In genomic region chr11:23502821-23503220, GRCh38 we compare ENCODE assay signal across 22 cellular contexts.
DNase-seq lines count a peak whose midpoint lies in the region; ATAC-seq and TF ChIP-seq lines count a peak whose summit lies in the region.
"Had no signal": no experiment of that assay in that cellular context is flagged by ENCODE, and none has a peak within 500 bp of the region (broad histone marks: within the 10 kb centered on the region; RNA-seq: fewer than 3 reads in every experiment).

No MANE protein-coding gene starts in this region.

- DNase-seq in HS-27A (ENCODE audit: low read depth) (peak; percentile 29), amniotic epithelial cell (ENCODE audit: low read depth) (peak; percentile 2), choroid plexus epithelial cell (ENCODE audit: low read depth) (peak; percentile 30), smooth muscle cell of the brain vasculature (ENCODE audit: low read depth, low spot score) (peak; percentile 1), NCI-H1048 (lab: John Stamatoyannopoulos, UW) (no peak)
- DNase-seq in central memory CD4-positive, alpha-beta T cell = no peak
- DNase-seq: AML-193; C1 segment of cervical spinal cord; Calu3; CD8-positive, alpha-beta memory T cell; GM23248; HCEC 1CT; NCI-H1092; NCI-H1436; NCI-H187 treated with DMSO at 0.1 percent for 48 hours; NCI-H2107; NCI-H446 treated with DMSO at 0.1 percent for 48 hours; NCI-H526 treated with DMSO at 0.1 percent for 48 hours; OCI-M1; SJCRH30 had no signal

- no peak overlapping the region for H3K4me3 ChIP-seq in choroid plexus epithelial cell (ENCODE audit: low read depth, low read length)
- H3K4me3 ChIP-seq: GM23248, SJCRH30 had no signal

- ATAC-seq in GM19452 (IDR thresholded peaks at IDR 0.05; ENCODE audit: unreplicated experiment) (no peak), GM18861 (IDR thresholded peaks at IDR 0.05; ENCODE audit: unreplicated experiment) (no peak)

- no peak for TF ChIP-seq CTCF in choroid plexus epithelial cell (conservative IDR thresholded peaks at IDR 0.05; ENCODE audit: low read depth, low read length)

Comparison
In these comparisons a context has a peak if more than half of its experiments do, and no peak if none do; other contexts are left out.
1. DNase-seq: peak in HS-27A (single experiment), amniotic epithelial cell (single experiment), choroid plexus epithelial cell (single experiment) and smooth muscle cell of the brain vasculature (single experiment); none in central memory CD4-positive, alpha-beta T cell (single experiment) and NCI-H1048 (single experiment).